23 cellular contexts compared by ENCODE assay signal in genomic region chr16:76038097-76038496, GRCh38.
"Had no signal": no experiment of that assay in that cellular context is flagged by ENCODE, and none has a peak within 500 bp of the region (broad histone marks: within the 10 kb centered on the region; RNA-seq: fewer than 3 reads in every experiment).

No MANE protein-coding gene starts in this region.

- FAIRE-seq: endothelial cell of umbilical vein, islet of Langerhans, keratinocyte had no signal

- DNase-seq: dermis blood vessel endothelial cell; dorsolateral prefrontal cortex; effector CD4-positive, alpha-beta T cell; effector memory CD4-positive, alpha-beta T cell; foreskin keratinocyte; gastrocnemius medialis; glutamatergic neuron; head of caudate nucleus; heart right ventricle; hippocampal formation; left cardiac atrium; left lung; left ventricle myocardium superior; lower lobe of right lung; mesenchymal stem cell; mucosa of descending colon; naive B cell; naive thymus-derived CD8-positive, alpha-beta T cell had no signal

- H3K27ac ChIP-seq: coronary artery, dorsolateral prefrontal cortex, esophagus muscularis mucosa, foreskin keratinocyte, gastrocnemius medialis, heart right ventricle, left lung, lower lobe of right lung had no signal

- H3K9me3 ChIP-seq: esophagus muscularis mucosa, gastrocnemius medialis, lower lobe of right lung had no signal

- H3K4me3 ChIP-seq: coronary artery, dorsolateral prefrontal cortex, esophagus muscularis mucosa, gastrocnemius medialis, heart right ventricle, left lung, lower lobe of right lung, mucosa of descending colon had no signal

- H3K27me3 ChIP-seq: dorsolateral prefrontal cortex, esophagus muscularis mucosa, foreskin keratinocyte, gastrocnemius medialis, heart right ventricle, left lung had no signal

- H3K4me1 ChIP-seq: esophagus muscularis mucosa, foreskin keratinocyte, gastrocnemius medialis, heart right ventricle, left lung, lower lobe of right lung had no signal

- ATAC-seq: foreskin keratinocyte; gastrocnemius medialis; heart right ventricle; left cardiac atrium; left lung; left ventricle myocardium superior; lower lobe of right lung; mucosa of descending colon; naive thymus-derived CD8-positive, alpha-beta T cell had no signal

- H3K36me3 ChIP-seq: esophagus muscularis mucosa, gastrocnemius medialis, heart right ventricle, left lung, lower lobe of right lung had no signal
